Comparison of ENCODE assay signal across 8 cellular contexts in genomic region chr7:108525985-108526767, GRCh38. TPM values are rescaled to one million over a fixed set of nuclear protein-coding genes. Genes with fewer than 3 reads are reported as not detected.
DNase-seq lines count a peak whose midpoint lies in the region; ATAC-seq and TF ChIP-seq lines count a peak whose summit lies in the region.

Gene PNPLA8 (minus strand): TSS chr7:108526135. CDS start chr7:108515491, 10,644 bp downstream.

- H3K27ac ChIP-seq in temporal lobe (ENCODE audit: low read depth, low read length), result peak within 1 kb of the TSS; percentile 92

- TF ChIP-seq CTCF in GM10248 (IDR thresholded peaks at IDR 0.05; ENCODE audit: control extremely low read depth, extremely low read depth, low read depth, missing control alignments), result no peak

- peak; percentile 92 for ATAC-seq in HG02623 (IDR thresholded peaks at IDR 0.05; ENCODE audit: unreplicated experiment)

- H3K27me3 Mint-ChIP-seq in activated naive CD8-positive, alpha-beta T cell, result no peaks in the 10 kb centered on the region

- H3K4me1 Mint-ChIP-seq in activated naive CD8-positive, alpha-beta T cell (ENCODE audit: low read depth), result peaks cover 42% of the 10 kb centered on the region

- peak within 1 kb of the TSS; percentile 97 for H3K27ac Mint-ChIP-seq in activated naive CD8-positive, alpha-beta T cell

- CTCF ChIA-PET in GM10248 (lab: Yijun Ruan, JAX), result interaction anchor here (0.7 to 2.9 kb wide), 7 partner anchors 10 to 112 kb away, joined by 3 to 12 read pairs (median 3); no protein-coding TSS in a partner anchor

- H3K4me3 Mint-ChIP-seq in activated naive CD8-positive, alpha-beta T cell, result peak within 1 kb of the TSS; percentile 95

- POLR2A ChIA-PET in GM10248 (lab: Yijun Ruan, JAX), result interaction anchor here (1.0 to 1.8 kb wide), 4 partner anchors 9 to 43 kb away, joined by 3 to 16 read pairs (median 3); partner anchors contain the start of genes DNAJB9 and THAP5

- peaks cover 4% of the 10 kb centered on the region for H3K36me3 Mint-ChIP-seq in activated naive CD8-positive, alpha-beta T cell

- peak; percentile 97 for DNase-seq in GM10248 (ENCODE audit: extremely low spot score)
- peak; percentile 99 for DNase-seq in NCI-H1105 (lab: John Stamatoyannopoulos, UW)
- peak; percentile 98 for DNase-seq in SKM-1 treated with dmso at 0.1 percent for 144 hours (lab: John Stamatoyannopoulos, UW; ENCODE audit: unreplicated experiment)
- peak; percentile 83 for DNase-seq in glomerular endothelial cell (ENCODE audit: extremely low read depth, low read depth, low spot score)
- DNase-seq in occipital lobe (lab: John Stamatoyannopoulos, UW), result peak; percentile 100

- H3K9me3 Mint-ChIP-seq in activated naive CD8-positive, alpha-beta T cell (ENCODE audit: low read depth), result no peaks in the 10 kb centered on the region

RNA-seq across cellular contexts. Expression of gene PNPLA8, which starts in this region (rescaled TPM):
- total RNA-seq in glomerular endothelial cell (18.8 and 20.2 TPM in 2 replicates), occipital lobe (89.8 TPM), temporal lobe (50.9 TPM)

Comparison
In these comparisons a context has a peak if more than half of its experiments do, and no peak if none do; other contexts are left out.
1. Peak in every context shown above with its lines: DNase-seq, ATAC-seq and H3K27ac ChIP-seq.